Comparison of ENCODE assay signal across 9 cellular contexts in the genomic region with DNA sequence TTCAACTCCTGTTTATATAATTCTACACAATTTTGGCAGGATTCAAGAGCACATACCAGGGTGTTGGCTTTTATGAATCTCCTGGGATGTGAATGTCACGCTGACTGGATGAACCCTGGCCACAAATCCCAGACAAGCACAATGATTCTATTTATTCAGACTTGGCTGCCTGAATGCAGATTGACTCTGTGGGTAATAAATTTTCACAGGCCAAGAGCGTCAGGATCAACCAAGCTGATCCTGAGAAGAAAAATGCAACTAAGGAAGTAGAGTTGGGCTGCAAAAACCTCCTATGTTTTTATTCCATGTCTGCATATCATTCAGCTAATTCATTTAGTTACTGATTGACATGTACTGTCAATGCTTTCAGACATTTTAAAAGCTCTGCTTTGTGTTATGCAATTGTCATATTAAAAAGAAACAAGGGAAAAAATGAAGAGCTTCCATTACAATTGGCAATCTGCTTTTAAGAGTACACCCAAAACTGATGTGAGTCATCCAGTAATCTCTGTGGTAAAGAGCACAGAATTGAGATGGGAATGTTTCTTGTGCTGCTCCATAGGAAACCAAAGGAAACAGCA.
DNase-seq lines count a peak whose midpoint lies in the region; ATAC-seq and TF ChIP-seq lines count a peak whose summit lies in the region.
"Had no signal": no experiment of that assay in that cellular context is flagged by ENCODE, and none has a peak within 500 bp of the region (broad histone marks: within the 10 kb centered on the region; RNA-seq: fewer than 3 reads in every experiment).

No MANE protein-coding gene starts in this region.

- H3K9me3 Mint-ChIP-seq in chondrocyte (ENCODE audit: low read depth): peaks cover 32% of the 10 kb centered on the region
- H3K9me3 Mint-ChIP-seq in activated T-helper 1 cell treated with anti-CD3 and anti-CD28 coated beads, Interleukin-12 subunit alpha, Interleukin-12 subunit beta, Interleukin-2, Interleukin-4 antibody, amounts not matched to agents 30 ng/mL and 10 ng/mL and 1 ng/mL, durations not matched to agents 14 hours and 24 hours and 36 hours: no peaks in the 10 kb centered on the region

- no peak overlapping the region for H3K4me3 Mint-ChIP-seq in chondrocyte (ENCODE audit: unreplicated experiment)
- H3K4me3 Mint-ChIP-seq in activated T-helper 1 cell treated with anti-CD3 and anti-CD28 coated beads, Interleukin-12 subunit alpha, Interleukin-12 subunit beta, Interleukin-2, Interleukin-4 antibody, amounts not matched to agents 30 ng/mL and 10 ng/mL and 1 ng/mL, durations not matched to agents 14 hours and 24 hours and 36 hours: no peak overlapping the region

- H3K27me3 ChIP-seq in upper lobe of right lung: no peaks in the 10 kb centered on the region

- peak; percentile 96 for DNase-seq in AG09319 (ENCODE audit: extremely low read depth, low read depth)
- peak; percentile 25 for DNase-seq in NCI-H1092 (lab: John Stamatoyannopoulos, UW)
- DNase-seq in chondrocyte (ENCODE audit: low spot score): no peak
- no peak for DNase-seq in stimulated activated CD4-positive, alpha-beta T cell treated with anti-CD3 and anti-CD28 coated beads, Interleukin-4, amount 100 ng/mL, for 24 hours
- no peak for DNase-seq in upper lobe of right lung
- DNase-seq in activated T-helper 1 cell treated with anti-CD3 and anti-CD28 coated beads, Interleukin-12 subunit alpha, Interleukin-12 subunit beta, Interleukin-2, Interleukin-4 antibody, amounts not matched to agents 30 ng/mL and 10 ng/mL and 1 ng/mL, durations not matched to agents 14 hours and 24 hours and 36 hours (ENCODE audit: low spot score): no peak
- DNase-seq: DND-41 had no signal

- peaks cover 79% of the 10 kb centered on the region for H3K4me1 Mint-ChIP-seq in chondrocyte (ENCODE audit: low read depth)
- H3K4me1 Mint-ChIP-seq in activated T-helper 1 cell treated with anti-CD3 and anti-CD28 coated beads, Interleukin-12 subunit alpha, Interleukin-12 subunit beta, Interleukin-2, Interleukin-4 antibody, amounts not matched to agents 30 ng/mL and 10 ng/mL and 1 ng/mL, durations not matched to agents 14 hours and 24 hours and 36 hours (ENCODE audit: low read depth): no peaks in the 10 kb centered on the region

- peaks cover 6% of the 10 kb centered on the region for H3K4me1 ChIP-seq in mesodermal cell (ENCODE audit: control insufficient read depth, insufficient read depth, low read length, poor library complexity, severe bottlenecking)
- no peaks in the 10 kb centered on the region for H3K4me1 ChIP-seq in upper lobe of right lung

- no peaks in the 10 kb centered on the region for H3K36me3 ChIP-seq in mesodermal cell (ENCODE audit: control insufficient read depth, insufficient read depth, low read length)
- H3K36me3 ChIP-seq in upper lobe of right lung: no peaks in the 10 kb centered on the region

- H3K9me3 ChIP-seq in mesodermal cell (ENCODE audit: control insufficient read depth, low read length) (no peaks in the 10 kb centered on the region), upper lobe of right lung (no peaks in the 10 kb centered on the region)

- peak overlapping the region; percentile 87 for H3K27ac Mint-ChIP-seq in chondrocyte (ENCODE audit: unreplicated experiment)
- H3K27ac Mint-ChIP-seq in activated T-helper 1 cell treated with anti-CD3 and anti-CD28 coated beads, Interleukin-12 subunit alpha, Interleukin-12 subunit beta, Interleukin-2, Interleukin-4 antibody, amounts not matched to agents 30 ng/mL and 10 ng/mL and 1 ng/mL, durations not matched to agents 14 hours and 24 hours and 36 hours: no peak overlapping the region

- no peaks in the 10 kb centered on the region for H3K27me3 Mint-ChIP-seq in chondrocyte (ENCODE audit: low read depth)
- H3K27me3 Mint-ChIP-seq in activated T-helper 1 cell treated with anti-CD3 and anti-CD28 coated beads, Interleukin-12 subunit alpha, Interleukin-12 subunit beta, Interleukin-2, Interleukin-4 antibody, amounts not matched to agents 30 ng/mL and 10 ng/mL and 1 ng/mL, durations not matched to agents 14 hours and 24 hours and 36 hours (ENCODE audit: insufficient read depth): peaks cover 2% of the 10 kb centered on the region

- intact Hi-C loops in upper lobe of right lung (cut with DNase I): no loop called here
- intact Hi-C loops in activated T-helper 1 cell treated with anti-CD3 and anti-CD28 coated beads, Interleukin-12 subunit alpha, Interleukin-12 subunit beta, Interleukin-2, Interleukin-4 antibody, amounts not matched to agents 30 ng/mL and 10 ng/mL and 1 ng/mL, durations not matched to agents 14 hours and 24 hours and 36 hours (cut with micrococcal nuclease): no loop called here

- 80 to 100% methylated on average over 1 to 2 of the region's 2 CpGs for WGBS in mesodermal cell (ENCODE audit: insufficient coverage in 2 of 2), 2 experiments

- TF ChIP-seq CTCF in AG09319 (IDR thresholded peaks at IDR 0.05; ENCODE audit: low read depth, low read length) (no peak), chondrocyte (IDR thresholded peaks at IDR 0.05) (no peak), upper lobe of right lung (IDR thresholded peaks at IDR 0.05) (no peak)

- H3K36me3 Mint-ChIP-seq in chondrocyte (ENCODE audit: low read depth): peaks cover 31% of the 10 kb centered on the region
- no peaks in the 10 kb centered on the region for H3K36me3 Mint-ChIP-seq in activated T-helper 1 cell treated with anti-CD3 and anti-CD28 coated beads, Interleukin-12 subunit alpha, Interleukin-12 subunit beta, Interleukin-2, Interleukin-4 antibody, amounts not matched to agents 30 ng/mL and 10 ng/mL and 1 ng/mL, durations not matched to agents 14 hours and 24 hours and 36 hours (ENCODE audit: low read depth)

- H3K4me3 ChIP-seq in mesodermal cell (ENCODE audit: extremely low read depth, insufficient read depth, low read length, poor library complexity, severe bottlenecking) (no peak overlapping the region), upper lobe of right lung (no peak overlapping the region)

- ATAC-seq in upper lobe of right lung (no peak), HG02642 (IDR thresholded peaks at IDR 0.05; ENCODE audit: poor library complexity, unreplicated experiment) (no peak)

- peak overlapping the region; percentile 61 for H3K27ac ChIP-seq in mesodermal cell (ENCODE audit: low read depth, low read length, severe bottlenecking)
- no peak overlapping the region for H3K27ac ChIP-seq in upper lobe of right lung

Comparison
In these comparisons a context has a peak if more than half of its experiments do, and no peak if none do; other contexts are left out.
1. DNase-seq: peak in AG09319 (single experiment) and NCI-H1092 (single experiment); none in chondrocyte (single experiment), stimulated activated CD4-positive, alpha-beta T cell treated with anti-CD3 and anti-CD28 coated beads, Interleukin-4, amount 100 ng/mL, for 24 hours (single experiment), upper lobe of right lung (single experiment) and activated T-helper 1 cell treated with anti-CD3 and anti-CD28 coated beads, Interleukin-12 subunit alpha, Interleukin-12 subunit beta, Interleukin-2, Interleukin-4 antibody, amounts not matched to agents 30 ng/mL and 10 ng/mL and 1 ng/mL, durations not matched to agents 14 hours and 24 hours and 36 hours (single experiment).